In genomic region chr4:123478859-123479345, GRCh38 we compare ENCODE assay signal across 1 cellular context.
TF ChIP-seq lines count a peak whose summit lies in the region.

No MANE protein-coding gene starts in this region.

TF ChIP-seq in HepG2, 621 proteins besides CTCF, POLR2A, EP300 and RAD21 (continued from another document and continues in another):
- peak; percentile 60; the same call in 1 of the 2 replicates for TF ChIP-seq PRMT3 (CRISPR knock-in tag; IDR thresholded peaks at IDR 0.05; ENCODE audit: borderline replicate concordance, low read depth)
- TF ChIP-seq ZNF337 (CRISPR knock-in tag; IDR thresholded peaks at IDR 0.05; ENCODE audit: borderline replicate concordance, low read depth): no peak
- 0 out of 2 replicates have a peak, but pooled peaks have one; percentile 45 for TF ChIP-seq RNF2 (conservative IDR thresholded peaks at IDR 0.05; ENCODE audit: low read depth)
- TF ChIP-seq, protein P1, sequence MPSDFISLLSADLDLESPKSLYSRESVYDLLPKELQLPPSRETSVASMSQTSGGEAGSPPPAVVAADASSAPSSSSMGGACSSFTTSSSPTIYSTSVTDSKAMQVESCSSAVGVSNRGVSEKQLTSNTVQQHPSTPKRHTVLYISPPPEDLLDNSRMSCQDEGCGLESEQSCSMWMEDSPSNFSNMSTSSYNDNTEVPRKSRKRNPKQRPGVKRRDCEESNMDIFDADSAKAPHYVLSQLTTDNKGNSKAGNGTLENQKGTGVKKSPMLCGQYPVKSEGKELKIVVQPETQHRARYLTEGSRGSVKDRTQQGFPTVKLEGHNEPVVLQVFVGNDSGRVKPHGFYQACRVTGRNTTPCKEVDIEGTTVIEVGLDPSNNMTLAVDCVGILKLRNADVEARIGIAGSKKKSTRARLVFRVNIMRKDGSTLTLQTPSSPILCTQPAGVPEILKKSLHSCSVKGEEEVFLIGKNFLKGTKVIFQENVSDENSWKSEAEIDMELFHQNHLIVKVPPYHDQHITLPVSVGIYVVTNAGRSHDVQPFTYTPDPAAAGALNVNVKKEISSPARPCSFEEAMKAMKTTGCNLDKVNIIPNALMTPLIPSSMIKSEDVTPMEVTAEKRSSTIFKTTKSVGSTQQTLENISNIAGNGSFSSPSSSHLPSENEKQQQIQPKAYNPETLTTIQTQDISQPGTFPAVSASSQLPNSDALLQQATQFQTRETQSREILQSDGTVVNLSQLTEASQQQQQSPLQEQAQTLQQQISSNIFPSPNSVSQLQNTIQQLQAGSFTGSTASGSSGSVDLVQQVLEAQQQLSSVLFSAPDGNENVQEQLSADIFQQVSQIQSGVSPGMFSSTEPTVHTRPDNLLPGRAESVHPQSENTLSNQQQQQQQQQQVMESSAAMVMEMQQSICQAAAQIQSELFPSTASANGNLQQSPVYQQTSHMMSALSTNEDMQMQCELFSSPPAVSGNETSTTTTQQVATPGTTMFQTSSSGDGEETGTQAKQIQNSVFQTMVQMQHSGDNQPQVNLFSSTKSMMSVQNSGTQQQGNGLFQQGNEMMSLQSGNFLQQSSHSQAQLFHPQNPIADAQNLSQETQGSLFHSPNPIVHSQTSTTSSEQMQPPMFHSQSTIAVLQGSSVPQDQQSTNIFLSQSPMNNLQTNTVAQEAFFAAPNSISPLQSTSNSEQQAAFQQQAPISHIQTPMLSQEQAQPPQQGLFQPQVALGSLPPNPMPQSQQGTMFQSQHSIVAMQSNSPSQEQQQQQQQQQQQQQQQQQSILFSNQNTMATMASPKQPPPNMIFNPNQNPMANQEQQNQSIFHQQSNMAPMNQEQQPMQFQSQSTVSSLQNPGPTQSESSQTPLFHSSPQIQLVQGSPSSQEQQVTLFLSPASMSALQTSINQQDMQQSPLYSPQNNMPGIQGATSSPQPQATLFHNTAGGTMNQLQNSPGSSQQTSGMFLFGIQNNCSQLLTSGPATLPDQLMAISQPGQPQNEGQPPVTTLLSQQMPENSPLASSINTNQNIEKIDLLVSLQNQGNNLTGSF (CRISPR knock-in tag; IDR thresholded peaks at IDR 0.05): no peak
- TF ChIP-seq ZNF746 (CRISPR knock-in tag; IDR thresholded peaks at IDR 0.05): peak; percentile 89
- TF ChIP-seq SP2 (CRISPR knock-in tag; IDR thresholded peaks at IDR 0.05): no peak
- TF ChIP-seq, protein P2, sequence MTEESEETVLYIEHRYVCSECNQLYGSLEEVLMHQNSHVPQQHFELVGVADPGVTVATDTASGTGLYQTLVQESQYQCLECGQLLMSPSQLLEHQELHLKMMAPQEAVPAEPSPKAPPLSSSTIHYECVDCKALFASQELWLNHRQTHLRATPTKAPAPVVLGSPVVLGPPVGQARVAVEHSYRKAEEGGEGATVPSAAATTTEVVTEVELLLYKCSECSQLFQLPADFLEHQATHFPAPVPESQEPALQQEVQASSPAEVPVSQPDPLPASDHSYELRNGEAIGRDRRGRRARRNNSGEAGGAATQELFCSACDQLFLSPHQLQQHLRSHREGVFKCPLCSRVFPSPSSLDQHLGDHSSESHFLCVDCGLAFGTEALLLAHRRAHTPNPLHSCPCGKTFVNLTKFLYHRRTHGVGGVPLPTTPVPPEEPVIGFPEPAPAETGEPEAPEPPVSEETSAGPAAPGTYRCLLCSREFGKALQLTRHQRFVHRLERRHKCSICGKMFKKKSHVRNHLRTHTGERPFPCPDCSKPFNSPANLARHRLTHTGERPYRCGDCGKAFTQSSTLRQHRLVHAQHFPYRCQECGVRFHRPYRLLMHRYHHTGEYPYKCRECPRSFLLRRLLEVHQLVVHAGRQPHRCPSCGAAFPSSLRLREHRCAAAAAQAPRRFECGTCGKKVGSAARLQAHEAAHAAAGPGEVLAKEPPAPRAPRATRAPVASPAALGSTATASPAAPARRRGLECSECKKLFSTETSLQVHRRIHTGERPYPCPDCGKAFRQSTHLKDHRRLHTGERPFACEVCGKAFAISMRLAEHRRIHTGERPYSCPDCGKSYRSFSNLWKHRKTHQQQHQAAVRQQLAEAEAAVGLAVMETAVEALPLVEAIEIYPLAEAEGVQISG (CRISPR knock-in tag; IDR thresholded peaks at IDR 0.05): peak; percentile 89
- TF ChIP-seq, protein P3, sequence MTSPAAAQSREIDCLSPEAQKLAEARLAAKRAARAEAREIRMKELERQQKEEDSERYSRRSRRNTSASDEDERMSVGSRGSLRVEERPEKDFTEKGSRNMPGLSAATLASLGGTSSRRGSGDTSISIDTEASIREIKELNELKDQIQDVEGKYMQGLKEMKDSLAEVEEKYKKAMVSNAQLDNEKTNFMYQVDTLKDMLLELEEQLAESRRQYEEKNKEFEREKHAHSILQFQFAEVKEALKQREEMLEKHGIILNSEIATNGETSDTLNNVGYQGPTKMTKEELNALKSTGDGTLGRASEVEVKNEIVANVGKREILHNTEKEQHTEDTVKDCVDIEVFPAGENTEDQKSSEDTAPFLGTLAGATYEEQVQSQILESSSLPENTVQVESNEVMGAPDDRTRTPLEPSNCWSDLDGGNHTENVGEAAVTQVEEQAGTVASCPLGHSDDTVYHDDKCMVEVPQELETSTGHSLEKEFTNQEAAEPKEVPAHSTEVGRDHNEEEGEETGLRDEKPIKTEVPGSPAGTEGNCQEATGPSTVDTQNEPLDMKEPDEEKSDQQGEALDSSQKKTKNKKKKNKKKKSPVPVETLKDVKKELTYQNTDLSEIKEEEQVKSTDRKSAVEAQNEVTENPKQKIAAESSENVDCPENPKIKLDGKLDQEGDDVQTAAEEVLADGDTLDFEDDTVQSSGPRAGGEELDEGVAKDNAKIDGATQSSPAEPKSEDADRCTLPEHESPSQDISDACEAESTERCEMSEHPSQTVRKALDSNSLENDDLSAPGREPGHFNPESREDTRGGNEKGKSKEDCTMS (CRISPR knock-in tag; conservative IDR thresholded peaks at IDR 0.05): no peak
- no peak; the same call in 1 of the 2 replicates for TF ChIP-seq ZNF484 (CRISPR knock-in tag; IDR thresholded peaks at IDR 0.05; ENCODE audit: borderline replicate concordance, low read depth)
- TF ChIP-seq HDAC6 (IDR thresholded peaks at IDR 0.05; ENCODE audit: low read depth, low read length): no peak
- no peak for TF ChIP-seq PAF1 (CRISPR knock-in tag; IDR thresholded peaks at IDR 0.05)
- peak; percentile 67; the same call in 1 of the 2 replicates for TF ChIP-seq ZBTB1 (CRISPR knock-in tag; IDR thresholded peaks at IDR 0.05; ENCODE audit: borderline replicate concordance)
- TF ChIP-seq KLF16 (CRISPR knock-in tag; IDR thresholded peaks at IDR 0.05): peak in 1 of 2 experiments; percentile 97; a peak in 2 of 4 replicates
- TF ChIP-seq ZFP82 (CRISPR knock-in tag; IDR thresholded peaks at IDR 0.05; ENCODE audit: borderline replicate concordance): no peak
- peak; percentile 61; the same call in 1 of the 2 replicates for TF ChIP-seq ZFP41 (CRISPR knock-in tag; IDR thresholded peaks at IDR 0.05; ENCODE audit: borderline replicate concordance)
- TF ChIP-seq TEAD2 (CRISPR knock-in tag; IDR thresholded peaks at IDR 0.05): no peak
- TF ChIP-seq, protein P4, sequence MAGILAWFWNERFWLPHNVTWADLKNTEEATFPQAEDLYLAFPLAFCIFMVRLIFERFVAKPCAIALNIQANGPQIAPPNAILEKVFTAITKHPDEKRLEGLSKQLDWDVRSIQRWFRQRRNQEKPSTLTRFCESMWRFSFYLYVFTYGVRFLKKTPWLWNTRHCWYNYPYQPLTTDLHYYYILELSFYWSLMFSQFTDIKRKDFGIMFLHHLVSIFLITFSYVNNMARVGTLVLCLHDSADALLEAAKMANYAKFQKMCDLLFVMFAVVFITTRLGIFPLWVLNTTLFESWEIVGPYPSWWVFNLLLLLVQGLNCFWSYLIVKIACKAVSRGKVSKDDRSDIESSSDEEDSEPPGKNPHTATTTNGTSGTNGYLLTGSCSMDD (CRISPR knock-in tag; IDR thresholded peaks at IDR 0.05): no peak
- peak; percentile 98 for TF ChIP-seq MIXL1 (CRISPR knock-in tag; IDR thresholded peaks at IDR 0.05)
- no peak for TF ChIP-seq ZNF572 (CRISPR knock-in tag; IDR thresholded peaks at IDR 0.05)
- TF ChIP-seq KDM5A (IDR thresholded peaks at IDR 0.05; ENCODE audit: borderline replicate concordance, low read length): no peak
- peak; percentile 99 for TF ChIP-seq MIER3 (CRISPR knock-in tag; IDR thresholded peaks at IDR 0.05; ENCODE audit: borderline replicate concordance)
- TF ChIP-seq TEAD3 (CRISPR knock-in tag; optimal IDR thresholded peaks at IDR 0.05; ENCODE audit: borderline replicate concordance): peak; percentile 99
- TF ChIP-seq ZNF766 (CRISPR knock-in tag; IDR thresholded peaks at IDR 0.05; ENCODE audit: borderline replicate concordance): 0 out of 2 replicates have a peak, but pooled peaks have one; percentile 30
- TF ChIP-seq, protein P5, sequence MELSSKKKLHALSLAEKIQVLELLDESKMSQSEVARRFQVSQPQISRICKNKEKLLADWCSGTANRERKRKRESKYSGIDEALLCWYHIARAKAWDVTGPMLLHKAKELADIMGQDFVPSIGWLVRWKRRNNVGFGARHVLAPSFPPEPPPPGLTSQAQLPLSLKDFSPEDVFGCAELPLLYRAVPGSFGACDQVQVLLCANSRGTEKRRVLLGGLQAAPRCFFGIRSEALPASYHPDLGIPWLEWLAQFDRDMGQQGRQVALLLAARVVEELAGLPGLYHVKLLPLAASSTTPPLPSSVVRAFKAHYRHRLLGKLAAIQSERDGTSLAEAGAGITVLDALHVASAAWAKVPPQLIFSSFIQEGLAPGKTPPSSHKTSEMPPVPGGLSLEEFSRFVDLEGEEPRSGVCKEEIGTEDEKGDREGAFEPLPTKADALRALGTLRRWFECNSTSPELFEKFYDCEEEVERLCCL (CRISPR knock-in tag; IDR thresholded peaks at IDR 0.05; ENCODE audit: borderline replicate concordance): no peak
- no peak; the same call in 1 of the 2 replicates for TF ChIP-seq DR1 (CRISPR knock-in tag; IDR thresholded peaks at IDR 0.05)
- TF ChIP-seq TMF1 (CRISPR knock-in tag; IDR thresholded peaks at IDR 0.05; ENCODE audit: low read depth): 0 out of 2 replicates have a peak, but pooled peaks have one; percentile 42
- TF ChIP-seq HDAC2 (CRISPR knock-in tag; IDR thresholded peaks at IDR 0.05): peak; percentile 99
- TF ChIP-seq BRCA1 (CRISPR knock-in tag; IDR thresholded peaks at IDR 0.05): no peak
- peak; percentile 67 for TF ChIP-seq SP4 (CRISPR knock-in tag; IDR thresholded peaks at IDR 0.05)
- peak; percentile 90 for TF ChIP-seq KMT2B (CRISPR knock-in tag; IDR thresholded peaks at IDR 0.05)
- peak; percentile 99 for TF ChIP-seq RARA (CRISPR knock-in tag; IDR thresholded peaks at IDR 0.05)
- no peak for TF ChIP-seq PHB2 (IDR thresholded peaks at IDR 0.05; ENCODE audit: partially characterized antibody)
- TF ChIP-seq ETV5 (CRISPR knock-in tag; IDR thresholded peaks at IDR 0.05; ENCODE audit: borderline replicate concordance): peak; percentile 95
- TF ChIP-seq ZNF24 (IDR thresholded peaks at IDR 0.05): peak; percentile 92
- TF ChIP-seq KLF9 (CRISPR knock-in tag; IDR thresholded peaks at IDR 0.05; ENCODE audit: low read depth): peak; percentile 85; the same call in 1 of the 2 replicates
- peak; percentile 97 for TF ChIP-seq CCDC6 (CRISPR knock-in tag; IDR thresholded peaks at IDR 0.05)
- peak; percentile 94 for TF ChIP-seq SPEN (CRISPR knock-in tag; IDR thresholded peaks at IDR 0.05; ENCODE audit: low read depth)
- peak; percentile 99 for TF ChIP-seq NCOA2 (CRISPR knock-in tag; IDR thresholded peaks at IDR 0.05)
- TF ChIP-seq ZNF501 (CRISPR knock-in tag; IDR thresholded peaks at IDR 0.05): peak; percentile 51; the same call in 1 of the 2 replicates
- TF ChIP-seq CBFB (CRISPR knock-in tag; IDR thresholded peaks at IDR 0.05): peak; percentile 100
- TF ChIP-seq ATRX (CRISPR knock-in tag; IDR thresholded peaks at IDR 0.05; ENCODE audit: borderline replicate concordance): no peak; the same call in 1 of the 2 replicates
- no peak for TF ChIP-seq ONECUT2 (CRISPR knock-in tag; IDR thresholded peaks at IDR 0.05)
- peak; percentile 94; the same call in 1 of the 2 replicates for TF ChIP-seq ZNF318 (CRISPR knock-in tag; IDR thresholded peaks at IDR 0.05)
- TF ChIP-seq ZNF782 (CRISPR knock-in tag; IDR thresholded peaks at IDR 0.05; ENCODE audit: borderline replicate concordance): no peak
